In genomic region chr10:116775488-116776400, GRCh38 we compare ENCODE assay signal across 17 cellular contexts. TPM values are rescaled to one million over a fixed set of nuclear protein-coding genes. Genes with fewer than 3 reads are reported as not detected.
DNase-seq lines count a peak whose midpoint lies in the region; ATAC-seq, FAIRE-seq and TF ChIP-seq lines count a peak whose summit lies in the region.
"Had no signal": no experiment of that assay in that cellular context is flagged by ENCODE, and none has a peak within 500 bp of the region (broad histone marks: within the 10 kb centered on the region; RNA-seq: fewer than 3 reads in every experiment).

No MANE protein-coding gene starts in this region.

- H3K56ac ChIP-seq in H1 (replicated peaks; ENCODE audit: insufficient read length, low read depth, low read length), result no peak overlapping the region

- H3K9ac ChIP-seq in HCT116 (ENCODE audit: low read length), result no peak overlapping the region
- no peak overlapping the region for H3K9ac ChIP-seq in H1 (replicated peaks in 1 of 4; ENCODE audit: extremely low read depth in 1 of 4, low read depth in 3 of 4, low read length in 3 of 4)

- no peak overlapping the region for H4K5ac ChIP-seq in H1 (ENCODE audit: insufficient read length, low read depth, low read length)

- H3K9me3 ChIP-seq in HCT116 (ENCODE audit: control insufficient read depth in 1 of 2, insufficient read depth in 1 of 2, low read depth in 1 of 2, low read length in 2 of 2), result no peaks in the 10 kb centered on the region
- H3K9me3 ChIP-seq in H1 (ENCODE audit: insufficient read depth in 2 of 2, low read depth in 1 of 2, low read length in 1 of 2), result no peaks in the 10 kb centered on the region
- H3K9me3 ChIP-seq in thyroid gland, result no peaks in the 10 kb centered on the region
- H3K9me3 ChIP-seq: A549, Caco-2 had no signal

- H2AFZ ChIP-seq in HCT116 (ENCODE audit: low read depth, low read length, poor library complexity, severe bottlenecking) (no peak overlapping the region), H1 (ENCODE audit: low read length) (no peak overlapping the region)

- H2BK120ac ChIP-seq in H1 (replicated peaks; ENCODE audit: low read depth, low read length), result no peak overlapping the region

- H3K4ac ChIP-seq in H1 (replicated peaks; ENCODE audit: insufficient read length, low read depth, low read length), result no peak overlapping the region

- peaks cover 13% of the 10 kb centered on the region for H3K4me1 Mint-ChIP-seq in nephron progenitor cell
- H3K4me1 Mint-ChIP-seq: CD8-positive, alpha-beta memory T cell had no signal

- TF ChIP-seq RAD21 in HCT116 (IDR thresholded peaks at IDR 0.05; ENCODE audit: low read depth) (no peak), H1 (IDR thresholded peaks at IDR 0.05 in 1 of 2, conservative IDR thresholded peaks at IDR 0.05 in 1 of 2; ENCODE audit: low read depth in 2 of 2, low read length in 2 of 2) (no peak)

- no TSS peak for BruUV-seq in HCT116 (replicated peaks; lab: Mats Ljungman, UMichigan)

- intact Hi-C loops in HCT116 (cut with micrococcal nuclease) (no loop called here), thyroid gland (cut with DNase I) (no loop called here)

- no peak for DNase-seq in HCT116 (ENCODE audit: low read depth, low spot score)
- DNase-seq in H1 (ENCODE audit: low read depth in 1 of 2, low spot score in 2 of 2), result no peak
- no peak for DNase-seq in nephron progenitor cell
- DNase-seq in H54 (ENCODE audit: insufficient read length, low spot score), result no peak
- DNase-seq in thyroid gland, result no peak
- DNase-seq in stimulated activated naive CD4-positive, alpha-beta T cell (lab: John Stamatoyannopoulos, UW), result no peak
- no peak for DNase-seq in islet precursor cell
- DNase-seq: Caco-2; CD8-positive, alpha-beta memory T cell; DND-41; GDM1; GOT3; HCEC 1CT had no signal

- 88% methylated on average over 15 of the region's 15 CpGs; no CpG with 5 or more reads in 1 of the 2 experiments for WGBS in H1 (ENCODE audit: extremely low coverage in 1 of 2, insufficient coverage in 1 of 2, insufficient read length in 1 of 2, insufficient replicate concordance in 2 of 2, low coverage in 1 of 2, low lambda C conversion rate in 2 of 2, missing lambda C conversion rate in 1 of 2), 2 experiments
- 80 to 89% methylated on average over 15 of the region's 15 CpGs for WGBS in thyroid gland, 2 donors

- FAIRE-seq in H1 (lab: Jason Lieb, UNC) (no peak), H54 (lab: Jason Lieb, UNC) (no peak)
- FAIRE-seq: A549, GM12892, GM19239 had no signal

- no peak overlapping the region; the same call in 1 of the 2 replicates for H3K18ac ChIP-seq in H1 (ENCODE audit: extremely low read depth, low read length)

- peaks cover 41% of the 10 kb centered on the region for H3K27me3 Mint-ChIP-seq in nephron progenitor cell (ENCODE audit: low read depth, poor library complexity)

- H3K14ac ChIP-seq in H1 (ENCODE audit: insufficient read length), result no peak overlapping the region

- H2AK5ac ChIP-seq in H1 (ENCODE audit: low read depth, low read length), result no peak overlapping the region

- no peak overlapping the region for H4K91ac ChIP-seq in H1 (replicated peaks; ENCODE audit: insufficient read length, low read length)

- H4K8ac ChIP-seq in H1 (ENCODE audit: extremely low read depth, insufficient read depth, low read length), result no peak overlapping the region; the same call in 1 of the 2 replicates

- no peak for ATAC-seq in HCT116
- ATAC-seq: A549 had no signal

- H3K27ac Mint-ChIP-seq in nephron progenitor cell, result peak overlapping the region; percentile 29
- H3K27ac Mint-ChIP-seq: CD8-positive, alpha-beta memory T cell had no signal

- H3K27me3 ChIP-seq in HCT116 (ENCODE audit: insufficient read depth, low read length) (no peaks in the 10 kb centered on the region), H1 (replicated peaks in 1 of 4; ENCODE audit: control insufficient read depth in 3 of 4, extremely low read depth in 1 of 4, insufficient read depth in 3 of 4, low read length in 3 of 4) (no peaks in the 10 kb centered on the region), thyroid gland (no peaks in the 10 kb centered on the region)

- H3K36me3 ChIP-seq in HCT116 (ENCODE audit: control insufficient read depth in 1 of 2, insufficient read depth in 2 of 2, low read length in 2 of 2) (no peaks in the 10 kb centered on the region), H1 (ENCODE audit: control insufficient read depth in 2 of 4, insufficient read depth in 4 of 4, low read length in 3 of 4) (no peaks in the 10 kb centered on the region), thyroid gland (no peaks in the 10 kb centered on the region)

- peaks cover 12 to 43% of the 10 kb centered on the region in 2 experiments for H3K4me1 ChIP-seq in HCT116 (ENCODE audit: control insufficient read depth in 1 of 2, insufficient read depth in 2 of 2, low read length in 2 of 2)
- no peaks in the 10 kb centered on the region; a peak in 1 of 7 replicates for H3K4me1 ChIP-seq in H1 (replicated peaks in 1 of 4; ENCODE audit: control insufficient read depth in 3 of 4, insufficient read depth in 4 of 4, low read length in 3 of 4)
- H3K4me1 ChIP-seq in thyroid gland, result peaks cover 9 to 16% of the 10 kb centered on the region in 2 donors
- H3K4me1 ChIP-seq: Caco-2 had no signal

- no peaks in the 10 kb centered on the region for H3K9me2 ChIP-seq in HCT116 (ENCODE audit: insufficient read depth)

- H3K4me3 Mint-ChIP-seq in nephron progenitor cell, result no peak overlapping the region
- H3K4me3 Mint-ChIP-seq: CD8-positive, alpha-beta memory T cell had no signal

- 0 out of 2 replicates have a peak overlapping the region, but pooled peaks have one; percentile 59 for H3K4me2 ChIP-seq in HCT116 (ENCODE audit: low read length)
- no peak overlapping the region for H3K4me2 ChIP-seq in H1 (ENCODE audit: insufficient read depth in 1 of 2, low read depth in 2 of 2, low read length in 2 of 2)

- TF ChIP-seq CTCF in C4-2B (conservative IDR thresholded peaks at IDR 0.05) (no peak), HCT116 (IDR thresholded peaks at IDR 0.05 in 2 of 3, conservative IDR thresholded peaks at IDR 0.05 in 1 of 3; ENCODE audit: borderline replicate concordance in 1 of 3, insufficient read depth in 1 of 3, low read depth in 2 of 3, low read length in 2 of 3) (no peak), H1 (IDR thresholded peaks at IDR 0.05; ENCODE audit: control extremely low read depth in 1 of 3, insufficient read depth in 1 of 3, low read depth in 1 of 3, low read length in 3 of 3) (no peak), nephron progenitor cell (IDR thresholded peaks at IDR 0.05) (no peak), thyroid gland (IDR thresholded peaks at IDR 0.05) (no peak)

- CTCF ChIA-PET in HCT116 (lab: Charles Lee) (interaction anchor here (8.6 kb wide), 1 partner anchor 12 kb away, joined by 48 read pairs; no protein-coding TSS in a partner anchor), H1 (lab: Charles Lee; ENCODE audit: partially characterized antibody) (interaction anchor here (0.6 to 5.3 kb wide), 9 partner anchors 10 to 330 kb away, joined by 3 to 68 read pairs (median 15); no protein-coding TSS in a partner anchor)

- no peak overlapping the region for H3K23ac ChIP-seq in H1 (ENCODE audit: insufficient read length)

- H2BK20ac ChIP-seq in H1 (ENCODE audit: low read length), result no peak overlapping the region

- no peak overlapping the region for H2BK5ac ChIP-seq in H1 (ENCODE audit: low read depth, low read length)

- H3K27ac ChIP-seq in C4-2B (peak overlapping the region; percentile 55; the same call in 1 of the 2 replicates), HCT116 (ENCODE audit: low read depth, low read length) (no peak overlapping the region), H1 (ENCODE audit: low read depth, low read length) (no peak overlapping the region), thyroid gland (no peak overlapping the region)

- TF ChIP-seq POLR2A in HCT116 (IDR thresholded peaks at IDR 0.05; ENCODE audit: borderline replicate concordance, extremely low read depth, insufficient read depth, insufficient read length), result no peak
- TF ChIP-seq POLR2A in H1 (IDR thresholded peaks at IDR 0.05; ENCODE audit: control extremely low read depth in 1 of 2, low read depth in 2 of 2, low read length in 2 of 2), result no peak
- TF ChIP-seq POLR2A in H54 (IDR thresholded peaks at IDR 0.05; ENCODE audit: low read depth, low read length), result no peak
- no peak for TF ChIP-seq POLR2A in thyroid gland (IDR thresholded peaks at IDR 0.05)

- H3K4me3 ChIP-seq in HCT116 (replicated peaks in 1 of 2; ENCODE audit: low read depth in 1 of 2, low read length in 2 of 2), result no peak overlapping the region
- H3K4me3 ChIP-seq in H1 (ENCODE audit: extremely low read depth in 1 of 4, insufficient read depth in 2 of 4, low read depth in 3 of 4, low read length in 4 of 4), result no peak overlapping the region
- H3K4me3 ChIP-seq in thyroid gland (replicated peaks in 1 of 3), result no peak overlapping the region
- H3K4me3 ChIP-seq: A549 had no signal

- no peak for TF ChIP-seq EP300 in H1 (IDR thresholded peaks at IDR 0.05; ENCODE audit: borderline replicate concordance in 1 of 2, low read depth in 2 of 2, low read length in 2 of 2)

- H2BK12ac ChIP-seq in H1 (ENCODE audit: low read depth, low read length), result peak overlapping the region; percentile 39; the same call in 1 of the 2 replicates

- H3K79me2 ChIP-seq in HCT116 (ENCODE audit: insufficient read depth, low read length), result no peaks in the 10 kb centered on the region
- no peaks in the 10 kb centered on the region for H3K79me2 ChIP-seq in H1 (ENCODE audit: control insufficient read depth in 1 of 2, insufficient read depth in 2 of 2, low read length in 2 of 2)

- 0 out of 2 replicates have a peak overlapping the region, but pooled peaks have one; percentile 72 for H2BK15ac ChIP-seq in H1 (ENCODE audit: low read length)

- RAD21 ChIA-PET in HCT116 (lab: Charles Lee; ENCODE audit: low non-redundant PET in 1 of 2, low total read pairs in 2 of 2, uncharacterized antibody in 2 of 2, unreplicated experiment in 2 of 2), result no interaction called here

- no peaks in the 10 kb centered on the region for H4K20me1 ChIP-seq in HCT116 (ENCODE audit: insufficient read depth)
- H4K20me1 ChIP-seq in H1 (replicated peaks in 1 of 2; ENCODE audit: control insufficient read depth in 1 of 2, insufficient read depth in 2 of 2, low read length in 2 of 2), result no peaks in the 10 kb centered on the region

- H3K9me3 Mint-ChIP-seq in nephron progenitor cell, result no peaks in the 10 kb centered on the region
- H3K9me3 Mint-ChIP-seq: CD8-positive, alpha-beta memory T cell had no signal

- H3K79me1 ChIP-seq in H1 (ENCODE audit: low read depth, low read length), result no peaks in the 10 kb centered on the region

- POLR2A ChIA-PET in HCT116 (lab: Charles Lee), result no interaction called here
- POLR2A ChIA-PET in H1 (lab: Charles Lee; ENCODE audit: partially characterized antibody), result no interaction called here

- no peaks in the 10 kb centered on the region for H3K23me2 ChIP-seq in H1 (ENCODE audit: low read depth, low read length)

- H3K36me3 Mint-ChIP-seq in nephron progenitor cell (ENCODE audit: low read depth), result no peaks in the 10 kb centered on the region
- H3K36me3 Mint-ChIP-seq: CD8-positive, alpha-beta memory T cell had no signal

RNA-seq across cellular contexts. Expression of gene HSPA12A, which starts 33.4 kb away (rescaled TPM):
- total RNA-seq in HCT116 (2021; ENCODE audit: unreplicated experiment) (19.8 TPM), thyroid gland (10 to 100 TPM; 22.6 to 37.3 (median 34.6) TPM)
- 7.0 and 8.9 TPM in 2 replicates for polyA plus RNA-seq in HCT116 (2012)
- total RNA-seq in H1 (2021; fragmentation: NEBNext Ultra II Directional; extraction: Animal tissue kit (Norgen Biotek cat#: 25700)), result 4.8 and 6.9 TPM in 2 replicates
- 3.1 and 3.2 TPM in 2 replicates for polyA plus RNA-seq in H1 (2011; rRNA removed)
- polyA plus RNA-seq in H1 (2011; cell fraction: cytosol; rRNA removed), result 4.0 TPM
- 6.6 TPM for polyA plus RNA-seq in H1 (2011; cell fraction: nucleus; rRNA removed)
- polyA plus RNA-seq in H1 (2012, experiment 1 of 2), result 2.8 to 4.9 TPM (median 3.6 TPM) in 4 replicates
- 1.1 TPM for polyA plus RNA-seq in H1 (2012, experiment 2 of 2)
- 3.7 TPM for polyA plus RNA-seq in H1 (2013, experiment 1 of 2)
- polyA plus RNA-seq in H1 (2013, experiment 2 of 2), result 3.2 TPM
- 7.8 and 14.4 TPM in 2 replicates for polyA minus RNA-seq in H1 (2011; rRNA and poly(A)+ RNA removed)
- 3.2 TPM for polyA minus RNA-seq in H1 (2011; cell fraction: cytosol; rRNA and poly(A)+ RNA removed)
- 10.1 TPM for polyA minus RNA-seq in H1 (2011; cell fraction: nucleus; rRNA and poly(A)+ RNA removed)
- polyA plus RNA-seq: CD8-positive, alpha-beta memory T cell had no signal
